ENCODE assay signal across 1 cellular context in the genomic region with DNA sequence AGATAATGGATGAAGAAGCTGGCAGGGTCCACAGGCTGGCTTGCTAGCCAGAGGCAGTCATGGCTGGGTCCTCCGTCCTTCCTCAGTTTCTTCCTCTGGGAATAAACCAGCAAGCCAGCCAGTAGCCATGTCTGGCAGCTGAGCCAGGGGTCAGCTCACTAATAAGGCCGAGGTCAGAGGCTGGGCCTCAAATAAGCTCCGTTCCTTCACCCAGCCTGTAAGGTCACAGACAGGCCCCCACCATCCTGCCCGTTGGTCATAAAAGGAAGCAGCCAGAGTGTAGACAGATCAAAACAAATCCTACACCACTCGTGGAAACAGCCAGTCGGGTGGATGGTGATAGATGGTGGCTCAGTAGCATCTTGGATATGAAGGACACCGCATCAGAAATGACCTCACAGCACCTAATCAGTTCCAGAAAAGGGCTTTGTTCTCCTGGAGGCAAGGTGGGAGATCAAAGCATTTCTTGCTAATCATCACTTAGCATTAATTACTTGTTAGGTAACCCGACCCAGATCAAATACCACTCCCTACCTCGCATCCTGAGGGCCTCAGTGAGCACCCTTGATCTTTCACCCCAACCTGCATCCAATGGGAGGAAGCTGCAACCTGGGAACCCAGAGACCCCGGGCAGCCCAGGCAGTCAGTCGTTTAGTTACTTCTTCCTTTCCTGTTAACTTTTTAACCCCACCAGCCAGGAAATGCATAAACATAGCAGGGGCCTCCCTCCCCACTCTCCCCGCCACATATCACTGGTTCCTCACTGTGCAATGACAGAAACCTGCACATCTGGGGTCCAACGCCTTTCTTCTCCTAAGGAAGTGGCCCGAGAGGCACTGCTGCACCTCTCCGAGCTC.
TF ChIP-seq lines count a peak whose summit lies in the region.

No MANE protein-coding gene starts in this region.

TF ChIP-seq in WTC11, 78 proteins besides CTCF, POLR2A, EP300 and RAD21 (continued from another document):
- TF ChIP-seq, protein P1, sequence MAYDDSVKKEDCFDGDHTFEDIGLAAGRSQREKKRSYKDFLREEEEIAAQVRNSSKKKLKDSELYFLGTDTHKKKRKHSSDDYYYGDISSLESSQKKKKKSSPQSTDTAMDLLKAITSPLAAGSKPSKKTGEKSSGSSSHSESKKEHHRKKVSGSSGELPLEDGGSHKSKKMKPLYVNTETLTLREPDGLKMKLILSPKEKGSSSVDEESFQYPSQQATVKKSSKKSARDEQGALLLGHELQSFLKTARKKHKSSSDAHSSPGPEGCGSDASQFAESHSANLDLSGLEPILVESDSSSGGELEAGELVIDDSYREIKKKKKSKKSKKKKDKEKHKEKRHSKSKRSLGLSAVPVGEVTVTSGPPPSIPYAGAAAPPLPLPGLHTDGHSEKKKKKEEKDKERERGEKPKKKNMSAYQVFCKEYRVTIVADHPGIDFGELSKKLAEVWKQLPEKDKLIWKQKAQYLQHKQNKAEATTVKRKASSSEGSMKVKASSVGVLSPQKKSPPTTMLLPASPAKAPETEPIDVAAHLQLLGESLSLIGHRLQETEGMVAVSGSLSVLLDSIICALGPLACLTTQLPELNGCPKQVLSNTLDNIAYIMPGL (CRISPR knock-in tag; IDR thresholded peaks at IDR 0.05): no peak
- TF ChIP-seq, protein P2, sequence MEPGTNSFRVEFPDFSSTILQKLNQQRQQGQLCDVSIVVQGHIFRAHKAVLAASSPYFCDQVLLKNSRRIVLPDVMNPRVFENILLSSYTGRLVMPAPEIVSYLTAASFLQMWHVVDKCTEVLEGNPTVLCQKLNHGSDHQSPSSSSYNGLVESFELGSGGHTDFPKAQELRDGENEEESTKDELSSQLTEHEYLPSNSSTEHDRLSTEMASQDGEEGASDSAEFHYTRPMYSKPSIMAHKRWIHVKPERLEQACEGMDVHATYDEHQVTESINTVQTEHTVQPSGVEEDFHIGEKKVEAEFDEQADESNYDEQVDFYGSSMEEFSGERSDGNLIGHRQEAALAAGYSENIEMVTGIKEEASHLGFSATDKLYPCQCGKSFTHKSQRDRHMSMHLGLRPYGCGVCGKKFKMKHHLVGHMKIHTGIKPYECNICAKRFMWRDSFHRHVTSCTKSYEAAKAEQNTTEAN (CRISPR knock-in tag; IDR thresholded peaks at IDR 0.05): no peak
- no peak for TF ChIP-seq EMX1 (CRISPR knock-in tag; IDR thresholded peaks at IDR 0.05)
- TF ChIP-seq SMAD3 (CRISPR knock-in tag; IDR thresholded peaks at IDR 0.05; ENCODE audit: borderline replicate concordance): no peak
- no peak for TF ChIP-seq ZNF263 (CRISPR knock-in tag; IDR thresholded peaks at IDR 0.05; ENCODE audit: low read depth)
- TF ChIP-seq GABPB1 (CRISPR knock-in tag; IDR thresholded peaks at IDR 0.05): no peak
- TF ChIP-seq ELF4 (CRISPR knock-in tag; IDR thresholded peaks at IDR 0.05; ENCODE audit: low read depth): no peak
- no peak for TF ChIP-seq NR2C2 (CRISPR knock-in tag; IDR thresholded peaks at IDR 0.05)
- TF ChIP-seq, protein P3, sequence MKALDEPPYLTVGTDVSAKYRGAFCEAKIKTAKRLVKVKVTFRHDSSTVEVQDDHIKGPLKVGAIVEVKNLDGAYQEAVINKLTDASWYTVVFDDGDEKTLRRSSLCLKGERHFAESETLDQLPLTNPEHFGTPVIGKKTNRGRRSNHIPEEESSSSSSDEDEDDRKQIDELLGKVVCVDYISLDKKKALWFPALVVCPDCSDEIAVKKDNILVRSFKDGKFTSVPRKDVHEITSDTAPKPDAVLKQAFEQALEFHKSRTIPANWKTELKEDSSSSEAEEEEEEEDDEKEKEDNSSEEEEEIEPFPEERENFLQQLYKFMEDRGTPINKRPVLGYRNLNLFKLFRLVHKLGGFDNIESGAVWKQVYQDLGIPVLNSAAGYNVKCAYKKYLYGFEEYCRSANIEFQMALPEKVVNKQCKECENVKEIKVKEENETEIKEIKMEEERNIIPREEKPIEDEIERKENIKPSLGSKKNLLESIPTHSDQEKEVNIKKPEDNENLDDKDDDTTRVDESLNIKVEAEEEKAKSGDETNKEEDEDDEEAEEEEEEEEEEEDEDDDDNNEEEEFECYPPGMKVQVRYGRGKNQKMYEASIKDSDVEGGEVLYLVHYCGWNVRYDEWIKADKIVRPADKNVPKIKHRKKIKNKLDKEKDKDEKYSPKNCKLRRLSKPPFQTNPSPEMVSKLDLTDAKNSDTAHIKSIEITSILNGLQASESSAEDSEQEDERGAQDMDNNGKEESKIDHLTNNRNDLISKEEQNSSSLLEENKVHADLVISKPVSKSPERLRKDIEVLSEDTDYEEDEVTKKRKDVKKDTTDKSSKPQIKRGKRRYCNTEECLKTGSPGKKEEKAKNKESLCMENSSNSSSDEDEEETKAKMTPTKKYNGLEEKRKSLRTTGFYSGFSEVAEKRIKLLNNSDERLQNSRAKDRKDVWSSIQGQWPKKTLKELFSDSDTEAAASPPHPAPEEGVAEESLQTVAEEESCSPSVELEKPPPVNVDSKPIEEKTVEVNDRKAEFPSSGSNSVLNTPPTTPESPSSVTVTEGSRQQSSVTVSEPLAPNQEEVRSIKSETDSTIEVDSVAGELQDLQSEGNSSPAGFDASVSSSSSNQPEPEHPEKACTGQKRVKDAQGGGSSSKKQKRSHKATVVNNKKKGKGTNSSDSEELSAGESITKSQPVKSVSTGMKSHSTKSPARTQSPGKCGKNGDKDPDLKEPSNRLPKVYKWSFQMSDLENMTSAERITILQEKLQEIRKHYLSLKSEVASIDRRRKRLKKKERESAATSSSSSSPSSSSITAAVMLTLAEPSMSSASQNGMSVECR (CRISPR knock-in tag; IDR thresholded peaks at IDR 0.05; ENCODE audit: borderline replicate concordance): no peak
- TF ChIP-seq ZNF416 (CRISPR knock-in tag; IDR thresholded peaks at IDR 0.05): no peak
- TF ChIP-seq FOXJ3 (CRISPR knock-in tag; IDR thresholded peaks at IDR 0.05; ENCODE audit: borderline replicate concordance): no peak
- TF ChIP-seq PREB (CRISPR knock-in tag; IDR thresholded peaks at IDR 0.05; ENCODE audit: borderline replicate concordance): no peak
- TF ChIP-seq, protein P4, sequence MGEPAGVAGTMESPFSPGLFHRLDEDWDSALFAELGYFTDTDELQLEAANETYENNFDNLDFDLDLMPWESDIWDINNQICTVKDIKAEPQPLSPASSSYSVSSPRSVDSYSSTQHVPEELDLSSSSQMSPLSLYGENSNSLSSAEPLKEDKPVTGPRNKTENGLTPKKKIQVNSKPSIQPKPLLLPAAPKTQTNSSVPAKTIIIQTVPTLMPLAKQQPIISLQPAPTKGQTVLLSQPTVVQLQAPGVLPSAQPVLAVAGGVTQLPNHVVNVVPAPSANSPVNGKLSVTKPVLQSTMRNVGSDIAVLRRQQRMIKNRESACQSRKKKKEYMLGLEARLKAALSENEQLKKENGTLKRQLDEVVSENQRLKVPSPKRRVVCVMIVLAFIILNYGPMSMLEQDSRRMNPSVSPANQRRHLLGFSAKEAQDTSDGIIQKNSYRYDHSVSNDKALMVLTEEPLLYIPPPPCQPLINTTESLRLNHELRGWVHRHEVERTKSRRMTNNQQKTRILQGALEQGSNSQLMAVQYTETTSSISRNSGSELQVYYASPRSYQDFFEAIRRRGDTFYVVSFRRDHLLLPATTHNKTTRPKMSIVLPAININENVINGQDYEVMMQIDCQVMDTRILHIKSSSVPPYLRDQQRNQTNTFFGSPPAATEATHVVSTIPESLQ (CRISPR knock-in tag; IDR thresholded peaks at IDR 0.05): no peak
- TF ChIP-seq MYBL2 (CRISPR knock-in tag; IDR thresholded peaks at IDR 0.05): no peak
- TF ChIP-seq NR1H2 (CRISPR knock-in tag; IDR thresholded peaks at IDR 0.05): no peak
